ENCODE assay signal across 7 cellular contexts in the genomic region with DNA sequence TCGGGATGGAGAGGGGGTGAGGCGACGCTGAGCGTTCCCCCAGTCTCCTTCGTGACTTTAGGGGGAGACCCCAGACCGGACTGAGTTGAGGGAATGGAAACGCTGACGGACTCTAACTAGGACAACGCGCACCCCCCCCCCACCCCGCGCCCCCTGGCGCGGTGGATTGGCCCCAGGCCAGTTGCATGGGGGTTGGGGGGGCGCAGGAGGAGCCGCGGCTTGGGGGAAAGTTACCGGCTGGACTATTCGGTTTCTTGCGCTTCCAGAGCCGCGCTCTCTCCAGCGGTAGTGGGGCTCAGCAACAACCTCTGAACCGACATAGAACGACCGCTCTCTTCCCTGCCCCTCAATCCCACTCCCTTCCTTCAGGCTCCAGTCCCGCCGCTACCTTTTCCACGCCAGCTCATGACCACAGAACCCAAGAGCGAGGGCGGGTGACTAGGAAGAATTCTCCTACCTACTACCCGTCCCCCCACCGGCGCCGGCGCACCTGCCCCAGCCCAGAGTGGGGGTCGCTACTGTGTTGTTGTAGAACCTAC. TPM values are rescaled to one million over a fixed set of nuclear protein-coding genes. Genes with fewer than 3 reads are reported as not detected.
DNase-seq lines count a peak whose midpoint lies in the region; ATAC-seq and TF ChIP-seq lines count a peak whose summit lies in the region.
"Had no signal": no experiment of that assay in that cellular context is flagged by ENCODE, and none has a peak within 500 bp of the region (broad histone marks: within the 10 kb centered on the region; RNA-seq: fewer than 3 reads in every experiment).

No MANE protein-coding gene starts in this region.

- H3K9me3 Mint-ChIP-seq in activated T-helper 2 cell treated with anti-CD3 and anti-CD28 coated beads, Interferon-gamma antibody, Interleukin-2, Interleukin-4, amounts not matched to agents 10 μg/mL and 5 μg/mL and 100 μg/mL, durations not matched to agents 14 hours and 24 hours and 36 hours, result no peaks in the 10 kb centered on the region

- peaks cover 38% of the 10 kb centered on the region for H3K4me1 Mint-ChIP-seq in activated T-helper 2 cell treated with anti-CD3 and anti-CD28 coated beads, Interferon-gamma antibody, Interleukin-2, Interleukin-4, amounts not matched to agents 10 μg/mL and 5 μg/mL and 100 μg/mL, durations not matched to agents 14 hours and 24 hours and 36 hours (ENCODE audit: low read depth)

- H3K27me3 ChIP-seq in right lobe of liver, result no peaks in the 10 kb centered on the region

- peak overlapping the region; percentile 89 for H3K27ac Mint-ChIP-seq in activated T-helper 2 cell treated with anti-CD3 and anti-CD28 coated beads, Interferon-gamma antibody, Interleukin-2, Interleukin-4, amounts not matched to agents 10 μg/mL and 5 μg/mL and 100 μg/mL, durations not matched to agents 14 hours and 24 hours and 36 hours

- H3K4me3 Mint-ChIP-seq in activated T-helper 2 cell treated with anti-CD3 and anti-CD28 coated beads, Interferon-gamma antibody, Interleukin-2, Interleukin-4, amounts not matched to agents 10 μg/mL and 5 μg/mL and 100 μg/mL, durations not matched to agents 14 hours and 24 hours and 36 hours (ENCODE audit: low read depth), result peak overlapping the region; percentile 94

- H3K4me1 ChIP-seq in right lobe of liver, result peaks cover 0 to 58% (median 25%) of the 10 kb centered on the region in 4 donors

- TF ChIP-seq CTCF in right lobe of liver (IDR thresholded peaks at IDR 0.05) (no peak), omental fat pad (IDR thresholded peaks at IDR 0.05) (no peak)

- no peaks in the 10 kb centered on the region for H3K27me3 Mint-ChIP-seq in activated T-helper 2 cell treated with anti-CD3 and anti-CD28 coated beads, Interferon-gamma antibody, Interleukin-2, Interleukin-4, amounts not matched to agents 10 μg/mL and 5 μg/mL and 100 μg/mL, durations not matched to agents 14 hours and 24 hours and 36 hours (ENCODE audit: low read depth)

- H3K4me3 ChIP-seq in right lobe of liver, result peak overlapping the region; percentile 84 to 93 (median 91)

- H3K27ac ChIP-seq in right lobe of liver, result peak overlapping the region; percentile 81 to 95 (median 94)

- peaks cover 19% of the 10 kb centered on the region for H3K36me3 Mint-ChIP-seq in activated T-helper 2 cell treated with anti-CD3 and anti-CD28 coated beads, Interferon-gamma antibody, Interleukin-2, Interleukin-4, amounts not matched to agents 10 μg/mL and 5 μg/mL and 100 μg/mL, durations not matched to agents 14 hours and 24 hours and 36 hours (ENCODE audit: low read depth)

- no peaks in the 10 kb centered on the region for H3K9me3 ChIP-seq in right lobe of liver

- WGBS in right lobe of liver (ENCODE audit: insufficient coverage, low coverage, low lambda C conversion rate, missing lambda C conversion rate), result 0% methylated on average over 10 of the region's 37 CpGs

- ATAC-seq in right lobe of liver (no peak), omental fat pad (ENCODE audit: low FRiP score) (no peak), GM21723 (IDR thresholded peaks at IDR 0.05; ENCODE audit: unreplicated experiment) (no peak)

- TF ChIP-seq POLR2A in right lobe of liver (IDR thresholded peaks at IDR 0.05), result no peak

- H3K36me3 ChIP-seq in right lobe of liver, result no peaks in the 10 kb centered on the region

- DNase-seq in DMS79 treated with DMSO at 0.1 percent for 48 hours (lab: John Stamatoyannopoulos, UW) (peak; percentile 20), DMS79 (lab: John Stamatoyannopoulos, UW) (no peak), right lobe of liver (peak in 2 of 3 donors; percentile 32 to 57), omental fat pad (ENCODE audit: low spot score) (no peak)
- DNase-seq in activated T-helper 2 cell treated with anti-CD3 and anti-CD28 coated beads, Interferon-gamma antibody, Interleukin-2, Interleukin-4, amounts not matched to agents 10 μg/mL and 5 μg/mL and 100 μg/mL, durations not matched to agents 14 hours and 24 hours and 36 hours (ENCODE audit: low spot score), result no peak

- intact Hi-C loops in activated T-helper 2 cell treated with anti-CD3 and anti-CD28 coated beads, Interferon-gamma antibody, Interleukin-2, Interleukin-4, amounts not matched to agents 10 μg/mL and 5 μg/mL and 100 μg/mL, durations not matched to agents 14 hours and 24 hours and 36 hours (cut with micrococcal nuclease), result loop anchor here (5.0 to 10.0 kb wide), 4 partner anchors 48 to 446 kb away; a partner anchor contains a TSS
- intact Hi-C loops in right lobe of liver (cut with DNase I), result no loop called here

RNA-seq across cellular contexts. Expression of a gene that starts 0.7 kb away (rescaled TPM):
- 147 and 154 TPM in 2 replicates for total RNA-seq in activated T-helper 2 cell treated with anti-CD3 and anti-CD28 coated beads, Interferon-gamma antibody, Interleukin-2, Interleukin-4, amounts not matched to agents 10 μg/mL and 5 μg/mL and 100 μg/mL, durations not matched to agents 14 hours and 24 hours and 36 hours
- total RNA-seq in right lobe of liver, result 10 to 100 TPM; 35.0 to 83.8 (median 38.8) TPM
- 10 to 100 TPM; 38.6 to 66.4 (median 49.2) TPM for total RNA-seq in omental fat pad

RNA-seq across cellular contexts. Expression of a gene that starts 9.9 kb away (rescaled TPM):
- 0.48 and 2.0 TPM in 2 replicates for total RNA-seq in activated T-helper 2 cell treated with anti-CD3 and anti-CD28 coated beads, Interferon-gamma antibody, Interleukin-2, Interleukin-4, amounts not matched to agents 10 μg/mL and 5 μg/mL and 100 μg/mL, durations not matched to agents 14 hours and 24 hours and 36 hours
- total RNA-seq in right lobe of liver, result not detected
- not detected for total RNA-seq in omental fat pad
- total RNA-seq: myocyte had no signal

RNA-seq across cellular contexts. Expression of a gene that starts 20.2 kb away (rescaled TPM):
- 54.9 and 60.2 TPM in 2 replicates for total RNA-seq in activated T-helper 2 cell treated with anti-CD3 and anti-CD28 coated beads, Interferon-gamma antibody, Interleukin-2, Interleukin-4, amounts not matched to agents 10 μg/mL and 5 μg/mL and 100 μg/mL, durations not matched to agents 14 hours and 24 hours and 36 hours
- 10 to 100 TPM; 18.3 to 33.1 (median 24.6) TPM for total RNA-seq in right lobe of liver
- 10 to 100 TPM; 26.8 to 43.8 (median 30.9) TPM for total RNA-seq in omental fat pad

RNA-seq across cellular contexts. Expression of a gene that starts 28.8 kb away (rescaled TPM):
- total RNA-seq in activated T-helper 2 cell treated with anti-CD3 and anti-CD28 coated beads, Interferon-gamma antibody, Interleukin-2, Interleukin-4, amounts not matched to agents 10 μg/mL and 5 μg/mL and 100 μg/mL, durations not matched to agents 14 hours and 24 hours and 36 hours, result 169 and 178 TPM in 2 replicates
- total RNA-seq in right lobe of liver (10 to 100 TPM; 14.9 to 51.7 (median 23.1) TPM), omental fat pad (10 to 100 TPM; 34.0 to 72.8 (median 43.2) TPM)

RNA-seq across cellular contexts. Expression of a gene that starts 30.3 kb away (rescaled TPM):
- 0.21 and 0.80 TPM in 2 replicates for total RNA-seq in activated T-helper 2 cell treated with anti-CD3 and anti-CD28 coated beads, Interferon-gamma antibody, Interleukin-2, Interleukin-4, amounts not matched to agents 10 μg/mL and 5 μg/mL and 100 μg/mL, durations not matched to agents 14 hours and 24 hours and 36 hours
- 1 to 10 TPM in 1 of 6 experiments, under 1 TPM in 4, not detected in 1; 0.72 to 1.4 (median 0.81) TPM for total RNA-seq in right lobe of liver
- under 1 TPM in 3 of 4 donors, not detected in 1; 0.36 to 0.79 (median 0.38) TPM for total RNA-seq in omental fat pad
- total RNA-seq: myocyte had no signal

Comparison
In these comparisons a context has a peak if more than half of its experiments do, and no peak if none do; other contexts are left out.
1. DNase-seq: peak in DMS79 treated with DMSO at 0.1 percent for 48 hours (single experiment) and right lobe of liver (2 of 3); none in DMS79 (single experiment), activated T-helper 2 cell treated with anti-CD3 and anti-CD28 coated beads, Interferon-gamma antibody, Interleukin-2, Interleukin-4, amounts not matched to agents 10 μg/mL and 5 μg/mL and 100 μg/mL, durations not matched to agents 14 hours and 24 hours and 36 hours (single experiment) and omental fat pad (single experiment).